Comparison of ENCODE assay signal across 8 cellular contexts in genomic region chr13:74575729-74576125, GRCh38.
DNase-seq lines count a peak whose midpoint lies in the region; ATAC-seq and TF ChIP-seq lines count a peak whose summit lies in the region.

No MANE protein-coding gene starts in this region.

- no CpG with 5 or more reads among the region's 29 CpGs for WGBS in mammary epithelial cell (ENCODE audit: low coverage, missing lambda C conversion rate)

- peak overlapping the region; percentile 57 for H3K4me3 ChIP-seq in BE2C (ENCODE audit: low read depth, low read length)
- H3K4me3 ChIP-seq in WI38 (ENCODE audit: low read depth, low read length) = peak overlapping the region; percentile 49
- H3K4me3 ChIP-seq in mammary epithelial cell (replicated peaks in 1 of 3; ENCODE audit: insufficient read depth in 1 of 3, low read depth in 2 of 3, low read length in 3 of 3) = peak overlapping the region; percentile 26 to 36 (median 27)
- H3K4me3 ChIP-seq in iPS-20b (ENCODE audit: low read length) = peak overlapping the region; percentile 86
- H3K4me3 ChIP-seq in skeletal muscle cell (ENCODE audit: low read depth, low read length) = peak overlapping the region; percentile 52

- no TSS peak for BruUV-seq in mammary epithelial cell (replicated peaks; lab: Mats Ljungman, UMichigan)

- peak overlapping the region; percentile 61 for H2AFZ ChIP-seq in mammary epithelial cell (ENCODE audit: low read depth, low read length)

- CTCF ChIA-PET in mammary epithelial cell (lab: Charles Lee; ENCODE audit: low non-redundant PET) = no interaction called here

- TF ChIP-seq CTCF in BE2C (IDR thresholded peaks at IDR 0.05; ENCODE audit: low read depth, low read length) (no peak), WI38 (IDR thresholded peaks at IDR 0.05; ENCODE audit: low read depth, low read length) (no peak), mammary epithelial cell (conservative IDR thresholded peaks at IDR 0.05 in 1 of 2, IDR thresholded peaks at IDR 0.05 in 1 of 2; ENCODE audit: extremely low read depth in 1 of 2, insufficient read depth in 1 of 2, low read depth in 1 of 2, low read length in 2 of 2) (no peak)

- DNase-seq in BE2C = peak; percentile 95
- peak; percentile 5 for DNase-seq in mammary epithelial cell
- peak; percentile 43 for DNase-seq in skeletal muscle cell (ENCODE audit: low read depth)

- ATAC-seq in HG02884 (IDR thresholded peaks at IDR 0.05; ENCODE audit: unreplicated experiment) = peak; percentile 47
- ATAC-seq in GM21515 (IDR thresholded peaks at IDR 0.05; ENCODE audit: unreplicated experiment) = no peak
- ATAC-seq in HG02763 (IDR thresholded peaks at IDR 0.05; ENCODE audit: unreplicated experiment) = no peak

- intact Hi-C loops in mammary epithelial cell (cut with micrococcal nuclease) = loop anchor here (10.0 kb wide), 2 partner anchors 131 to 639 kb away; no protein-coding TSS in a partner anchor

- in situ Hi-C loops in mammary epithelial cell (cut with MboI; ENCODE audit: low sequenced_read_pairs in 2 of 2) = no loop called here

- H4K20me1 ChIP-seq in mammary epithelial cell (ENCODE audit: insufficient read depth, low read length) = no peaks in the 10 kb centered on the region

- dilution Hi-C loops in mammary epithelial cell (cut with HindIII; ENCODE audit: low sequenced_read_pairs) = no loop called here

- H3K79me2 ChIP-seq in mammary epithelial cell (ENCODE audit: insufficient read depth, low read length) = no peaks in the 10 kb centered on the region

- H3K27ac ChIP-seq in mammary epithelial cell (ENCODE audit: insufficient read depth, low read depth, low read length) = no peak overlapping the region
- no peak overlapping the region for H3K27ac ChIP-seq in iPS-20b (ENCODE audit: low read length)

- H3K36me3 ChIP-seq in BE2C = no peaks in the 10 kb centered on the region
- H3K36me3 ChIP-seq in mammary epithelial cell (ENCODE audit: insufficient read depth, low read length) = no peaks in the 10 kb centered on the region
- no peaks in the 10 kb centered on the region for H3K36me3 ChIP-seq in iPS-20b (ENCODE audit: insufficient read depth, low read depth, low read length)

- H3K9me3 ChIP-seq in BE2C (no peaks in the 10 kb centered on the region), mammary epithelial cell (replicated peaks; ENCODE audit: insufficient read depth, low read length) (no peaks in the 10 kb centered on the region), iPS-20b (ENCODE audit: insufficient read depth, low read depth, low read length) (no peaks in the 10 kb centered on the region)

- peak overlapping the region; percentile 79 for H3K4me2 ChIP-seq in mammary epithelial cell (ENCODE audit: insufficient read depth, low read depth, low read length)

- H3K4me1 ChIP-seq in BE2C (peaks cover 14% of the 10 kb centered on the region), mammary epithelial cell (ENCODE audit: insufficient read depth, low read length) (no peaks in the 10 kb centered on the region), iPS-20b (ENCODE audit: insufficient read depth, low read length) (peaks cover 9% of the 10 kb centered on the region)

- H3K27me3 ChIP-seq in BE2C (no peaks in the 10 kb centered on the region), mammary epithelial cell (ENCODE audit: insufficient read depth, low read length) (peaks cover 6% of the 10 kb centered on the region), iPS-20b (ENCODE audit: insufficient read depth, low read length) (peaks cover 25% of the 10 kb centered on the region)

- H3K9ac ChIP-seq in mammary epithelial cell (ENCODE audit: insufficient read depth, low read length) (no peak overlapping the region), iPS-20b (ENCODE audit: low read depth, low read length) (peak overlapping the region; percentile 57; the same call in 1 of the 2 replicates)

Comparison
In these comparisons a context has a peak if more than half of its experiments do, and no peak if none do; other contexts are left out.
1. DNase-seq: peak in every context shown above with its lines; median percentile 95 in BE2C; 43 in skeletal muscle cell; 5 in mammary epithelial cell.
2. H3K4me3 ChIP-seq: peak in every context shown above with its lines; median percentile 86 in iPS-20b; 57 in BE2C; 52 in skeletal muscle cell; 49 in WI38; 27 in mammary epithelial cell.